Comparison of ENCODE assay signal across 15 cellular contexts in the genomic region with DNA sequence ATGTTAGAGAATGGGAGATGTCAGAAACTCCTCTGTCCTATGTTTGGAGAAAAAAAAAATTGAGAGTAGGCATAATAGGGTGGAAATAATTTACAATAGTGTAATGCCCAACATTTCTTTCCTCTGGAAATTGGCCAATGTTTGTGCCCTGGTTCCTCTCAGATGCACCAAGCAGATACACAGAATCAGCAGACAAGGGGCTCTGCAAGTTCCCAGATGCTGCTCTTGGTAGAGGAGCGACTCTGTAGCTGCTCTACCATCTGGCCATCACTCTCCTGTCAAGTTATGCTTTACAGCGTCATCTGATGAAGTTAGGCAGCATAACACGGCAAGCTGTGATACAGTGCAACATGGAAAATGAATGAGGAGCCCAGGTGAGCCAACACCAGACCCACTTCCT. TPM values are rescaled to one million over a fixed set of nuclear protein-coding genes. Genes with fewer than 3 reads are reported as not detected.
DNase-seq lines count a peak whose midpoint lies in the region; ATAC-seq and TF ChIP-seq lines count a peak whose summit lies in the region.
"Had no signal": no experiment of that assay in that cellular context is flagged by ENCODE, and none has a peak within 500 bp of the region (broad histone marks: within the 10 kb centered on the region; RNA-seq: fewer than 3 reads in every experiment).

No MANE protein-coding gene starts in this region.

- no peak for ATAC-seq in GM21737 (IDR thresholded peaks at IDR 0.05; ENCODE audit: unreplicated experiment)
- ATAC-seq: CD8-positive, alpha-beta T cell; GM23338; K562 had no signal

- no peaks in the 10 kb centered on the region for H3K4me1 Mint-ChIP-seq in brain

- H3K36me3 Mint-ChIP-seq in brain, result no peaks in the 10 kb centered on the region
- H3K36me3 Mint-ChIP-seq: CD8-positive, alpha-beta T cell had no signal

- no peak for TF ChIP-seq CTCF in brain (conservative IDR thresholded peaks at IDR 0.05)

- H3K27ac Mint-ChIP-seq in brain, result peak overlapping the region in 3 of 5 experiments; percentile 26 to 91 (median 47)
- H3K27ac Mint-ChIP-seq: CD8-positive, alpha-beta T cell; GM23338 had no signal

- peak; percentile 20 for DNase-seq in Ammon's horn (ENCODE audit: low spot score)
- peak; percentile 87 for DNase-seq in NCI-H1694 (lab: John Stamatoyannopoulos, UW)
- DNase-seq in NCI-H524 treated with DMSO at 0.1 percent for 48 hours (lab: John Stamatoyannopoulos, UW), result peak; percentile 27
- no peak for DNase-seq in activated CD4-positive, alpha-beta T cell treated with anti-CD3 and anti-CD28 coated beads for 1 hour
- DNase-seq in pons (ENCODE audit: low spot score), result no peak
- DNase-seq: 8988T; AML-193; CD8-positive, alpha-beta T cell; COR-L47; DMS53; H7 had no signal

- peaks cover 0 to 2% (median 0%) of the 10 kb centered on the region in 5 experiments for H3K9me3 Mint-ChIP-seq in brain
- H3K9me3 Mint-ChIP-seq: CD8-positive, alpha-beta T cell had no signal

- H3K27me3 Mint-ChIP-seq in brain, result peaks cover 7% of the 10 kb centered on the region

- H3K4me3 Mint-ChIP-seq in brain, result no peak overlapping the region
- H3K4me3 Mint-ChIP-seq: CD8-positive, alpha-beta T cell; GM23338 had no signal

RNA-seq across cellular contexts. Expression of gene DYTN, which starts 1.6 kb away (rescaled TPM):
- polyA plus RNA-seq in brain (ENCODE audit: insufficient read depth, low read depth, low replicate concordance), result not detected
- polyA plus RNA-seq: GM23338, K562 had no signal

RNA-seq across cellular contexts. Expression of gene MDH1B, which starts 48.5 kb away (rescaled TPM):
- polyA plus RNA-seq in brain (ENCODE audit: insufficient read depth, low read depth, low replicate concordance), result 3.3 TPM

RNA-seq across cellular contexts. Expression of gene FASTKD2, which starts 48.8 kb away (rescaled TPM):
- 7.0 TPM for polyA plus RNA-seq in brain (ENCODE audit: insufficient read depth, low read depth, low replicate concordance)

Comparison
In these comparisons a context has a peak if more than half of its experiments do, and no peak if none do; other contexts are left out.
1. DNase-seq: peak in Ammon's horn (single experiment), NCI-H1694 (single experiment) and NCI-H524 treated with DMSO at 0.1 percent for 48 hours (single experiment); none in activated CD4-positive, alpha-beta T cell treated with anti-CD3 and anti-CD28 coated beads for 1 hour (single experiment) and pons (single experiment).